Comparison of ENCODE assay signal across 13 cellular contexts in the genomic region with DNA sequence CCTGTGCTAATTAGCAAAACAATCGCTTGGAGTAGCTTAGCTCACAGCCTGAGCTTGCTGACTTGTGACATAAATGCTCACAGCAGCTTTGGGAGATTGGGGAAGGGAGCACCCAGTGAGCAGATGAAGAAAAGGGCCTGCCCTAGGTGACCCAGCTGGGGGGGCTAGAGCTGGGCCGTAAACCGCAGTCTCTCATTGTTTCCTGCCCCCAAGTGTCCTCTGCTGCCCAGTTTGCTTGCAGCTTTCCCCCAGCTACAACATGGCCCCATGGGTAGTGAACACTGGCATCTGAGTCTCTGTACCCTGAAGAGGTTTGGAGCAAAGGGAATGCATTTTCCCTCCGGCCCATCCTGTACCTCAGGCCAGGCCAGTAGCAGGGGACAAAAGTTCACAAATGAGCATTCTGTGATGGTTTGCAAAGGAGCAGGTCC.
"Had no signal": no experiment of that assay in that cellular context is flagged by ENCODE, and none has a peak within 500 bp of the region (broad histone marks: within the 10 kb centered on the region; RNA-seq: fewer than 3 reads in every experiment).

No MANE protein-coding gene starts in this region.

- H3K4me3 ChIP-seq: adrenal gland, breast epithelium, esophagus squamous epithelium, right atrium auricular region, tibial artery had no signal

- H3K4me1 ChIP-seq: adrenal gland, breast epithelium, esophagus squamous epithelium, right atrium auricular region, tibial artery had no signal

- H3K27me3 ChIP-seq: adrenal gland, breast epithelium, esophagus squamous epithelium, right atrium auricular region, tibial artery had no signal

- H3K27ac ChIP-seq: adrenal gland, breast epithelium, esophagus squamous epithelium, right atrium auricular region, tibial artery had no signal

- H3K36me3 ChIP-seq: adrenal gland, breast epithelium, esophagus squamous epithelium, right atrium auricular region had no signal

- ATAC-seq: activated CD4-positive, CD25-positive, alpha-beta regulatory T cell treated with anti-CD3 and anti-CD28 coated beads, Interleukin-2, amount 50 U/mL, for 24 hours had no signal

- DNase-seq: activated naive CD4-positive, alpha-beta T cell treated with anti-CD3 and anti-CD28 coated beads, Interleukin-2, amount 50 U/mL, for 16 hours; adrenal gland; esophagus squamous epithelium; foreskin fibroblast; glutamatergic neuron; naive B cell; posterior cingulate gyrus; small intestine; T-helper 2 cell; tibial artery had no signal

- H3K9me3 ChIP-seq: adrenal gland, breast epithelium, esophagus squamous epithelium, right atrium auricular region, tibial artery had no signal
